8 cellular contexts compared by ENCODE assay signal in the genomic region with DNA sequence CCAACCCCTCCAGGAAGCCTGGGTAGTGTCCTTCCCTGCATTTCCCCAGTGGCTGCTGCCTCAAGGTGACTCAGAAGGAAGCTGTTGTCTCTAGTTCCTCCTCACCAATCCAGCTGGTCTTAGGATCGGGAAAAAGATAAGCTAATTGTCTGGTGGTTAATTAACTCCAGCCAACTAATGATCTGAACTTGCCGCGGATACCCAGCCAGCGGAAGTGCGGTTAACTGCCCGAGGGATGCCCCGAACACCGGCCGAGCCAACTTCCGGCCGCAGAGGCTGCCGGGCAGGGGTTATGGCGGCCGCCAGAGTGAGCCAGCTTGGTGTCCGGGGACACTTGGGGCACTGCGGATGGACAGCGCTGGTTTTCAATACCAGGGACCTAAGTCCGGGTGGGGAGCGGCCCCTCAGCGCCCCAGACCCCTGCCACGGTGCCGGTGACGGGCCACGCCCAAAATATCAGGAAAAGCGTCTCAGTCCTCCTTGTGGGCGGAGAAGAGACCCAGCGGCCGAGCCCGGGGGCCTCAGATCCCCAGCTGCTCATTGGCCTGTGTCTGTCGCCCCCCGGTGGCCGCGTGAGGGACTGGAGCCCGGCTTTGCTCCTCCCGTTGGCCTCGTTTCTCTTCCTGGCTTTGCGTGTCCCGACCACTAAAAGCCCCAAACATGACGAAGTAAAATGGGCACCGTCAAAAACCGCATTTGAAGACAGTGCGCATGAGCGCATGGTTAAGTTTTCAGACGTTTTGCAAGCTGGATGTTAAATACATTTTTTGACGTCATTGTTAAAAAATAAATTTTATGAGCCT. TPM values are rescaled to one million over a fixed set of nuclear protein-coding genes. Genes with fewer than 3 reads are reported as not detected.
A peak's percentile ranks its signal among the peaks of the same experiment; 100 is the strongest.
DNase-seq lines count a peak whose midpoint lies in the region; ATAC-seq, FAIRE-seq and TF ChIP-seq lines count a peak whose summit lies in the region.

No MANE protein-coding gene starts in this region.

- no peaks in the 10 kb centered on the region for H3K36me3 Mint-ChIP-seq in immature natural killer cell

- H3K36me3 ChIP-seq in ACC112 (ENCODE audit: insufficient read depth, low read length) (no peaks in the 10 kb centered on the region), bronchial epithelial cell (ENCODE audit: control insufficient read depth, insufficient read depth, low read length) (no peaks in the 10 kb centered on the region), smooth muscle cell (ENCODE audit: low read depth) (no peaks in the 10 kb centered on the region)

- H3K27ac Mint-ChIP-seq in immature natural killer cell = peak overlapping the region; percentile 90 to 97 (median 93)

- H3K4me2 ChIP-seq in smooth muscle cell = peak overlapping the region; percentile 86

- TF ChIP-seq CTCF in WI38 (IDR thresholded peaks at IDR 0.05; ENCODE audit: low read depth, low read length) = peak; percentile 91
- TF ChIP-seq CTCF in bronchial epithelial cell (IDR thresholded peaks at IDR 0.05; ENCODE audit: insufficient read depth, low read length, severe bottlenecking) = peak; percentile 98
- TF ChIP-seq CTCF in smooth muscle cell (IDR thresholded peaks at IDR 0.05; ENCODE audit: borderline replicate concordance, insufficient read depth, poor library complexity, severe bottlenecking) = peak; percentile 91

- H4K20me1 ChIP-seq in smooth muscle cell (ENCODE audit: low read depth) = no peaks in the 10 kb centered on the region

- WGBS in smooth muscle cell (ENCODE audit: low lambda C conversion rate) = under 1% methylated on average over 45 of the region's 45 CpGs

- H3K79me2 ChIP-seq in ACC112 (ENCODE audit: control insufficient read depth, insufficient read depth, low read length, unreplicated experiment) = no peaks in the 10 kb centered on the region
- H3K79me2 ChIP-seq in smooth muscle cell (ENCODE audit: low read depth) = no peaks in the 10 kb centered on the region

- peaks cover 7 to 13% (median 9%) of the 10 kb centered on the region in 3 donors for H3K27me3 Mint-ChIP-seq in immature natural killer cell (ENCODE audit: low read depth in 3 of 3)

- no peaks in the 10 kb centered on the region for H3K9me3 Mint-ChIP-seq in immature natural killer cell

- H3K27ac ChIP-seq in ACC112 (ENCODE audit: low read depth, low read length) (peak overlapping the region; percentile 93), smooth muscle cell (ENCODE audit: low read depth) (peak overlapping the region; percentile 81)

- H3K4me3 ChIP-seq in ACC112 (ENCODE audit: low read depth, low read length) (peak overlapping the region; percentile 83), WI38 (ENCODE audit: low read depth, low read length) (peak overlapping the region; percentile 66), bronchial epithelial cell (ENCODE audit: low read depth, low read length) (peak overlapping the region; percentile 44), smooth muscle cell (peak overlapping the region; percentile 59)

- no peaks in the 10 kb centered on the region for H3K27me3 ChIP-seq in ACC112 (ENCODE audit: insufficient read depth, low read length)
- H3K27me3 ChIP-seq in bronchial epithelial cell (ENCODE audit: control insufficient read depth, insufficient read depth, low read length) = no peaks in the 10 kb centered on the region
- H3K27me3 ChIP-seq in smooth muscle cell (ENCODE audit: low read depth) = peaks cover 29% of the 10 kb centered on the region

- DNase-seq in NCI-H2171 treated with DMSO at 0.1 percent for 48 hours (lab: John Stamatoyannopoulos, UW) (peak; percentile 93), bronchial epithelial cell (ENCODE audit: low read depth) (peak; percentile 70), immature natural killer cell (peak; percentile 97 to 99 (median 98)), smooth muscle cell (lab: John Stamatoyannopoulos, UW; ENCODE audit: unreplicated experiment) (peak; percentile 91)

- H3F3A ChIP-seq in smooth muscle cell (ENCODE audit: low read depth) = peaks cover 4% of the 10 kb centered on the region

- peak overlapping the region; percentile 84 to 93 (median 90) for H3K4me3 Mint-ChIP-seq in immature natural killer cell

- ATAC-seq in GM18861 (IDR thresholded peaks at IDR 0.05; ENCODE audit: unreplicated experiment) (peak; percentile 79), HG03108 (IDR thresholded peaks at IDR 0.05; ENCODE audit: unreplicated experiment) (peak; percentile 88)

- H3K9ac ChIP-seq in smooth muscle cell (ENCODE audit: low read depth) = peak overlapping the region; percentile 64

- H3K4me1 Mint-ChIP-seq in immature natural killer cell = peaks cover 16 to 18% of the 10 kb centered on the region in 2 donors

- H2AFZ ChIP-seq in ACC112 (ENCODE audit: low read length, unreplicated experiment) (peak overlapping the region; percentile 97), smooth muscle cell (ENCODE audit: low read depth) (peak overlapping the region; percentile 91)

- no peaks in the 10 kb centered on the region for H3K9me3 ChIP-seq in smooth muscle cell (replicated peaks; ENCODE audit: low read depth)

- FAIRE-seq in bronchial epithelial cell (lab: Jason Lieb, UNC) = no peak

- H3K4me1 ChIP-seq in ACC112 (ENCODE audit: control insufficient read depth, insufficient read depth, low read length, unreplicated experiment) (peaks cover 10% of the 10 kb centered on the region), smooth muscle cell (ENCODE audit: low read depth) (peaks cover 7% of the 10 kb centered on the region)

RNA-seq across cellular contexts. Expression of a gene that starts 10.2 kb away (rescaled TPM):
- 9.2 and 16.9 TPM in 2 replicates for total RNA-seq in bronchial epithelial cell
- polyA plus RNA-seq in immature natural killer cell = under 1 TPM in 2 of 3 donors, not detected in 1; 0.23 to 0.40 TPM
- total RNA-seq in smooth muscle cell = 2.2 TPM in 1 of 2 replicates, not detected in the other
- 0.79 and 3.7 TPM in 2 replicates for polyA plus RNA-seq in smooth muscle cell

RNA-seq across cellular contexts. Expression of a gene that starts 14.8 kb away (rescaled TPM):
- 63.7 and 76.0 TPM in 2 replicates for total RNA-seq in bronchial epithelial cell
- polyA plus RNA-seq in immature natural killer cell = 10 to 100 TPM; 15.9 to 24.5 (median 18.3) TPM
- 31.7 and 44.6 TPM in 2 replicates for total RNA-seq in smooth muscle cell
- 49.3 and 52.7 TPM in 2 replicates for polyA plus RNA-seq in smooth muscle cell

RNA-seq across cellular contexts. Expression of a gene that starts 38.1 kb away (rescaled TPM):
- total RNA-seq in bronchial epithelial cell = 0.53 and 0.90 TPM in 2 replicates
- 1 to 10 TPM; 1.2 to 3.9 (median 1.5) TPM for polyA plus RNA-seq in immature natural killer cell
- not detected in 2 replicates for total RNA-seq in smooth muscle cell
- not detected in 2 replicates for polyA plus RNA-seq in smooth muscle cell

RNA-seq across cellular contexts. Expression of a gene that starts 43.5 kb away (rescaled TPM):
- total RNA-seq in bronchial epithelial cell (41.9 and 96.5 TPM in 2 replicates), smooth muscle cell (13.5 and 26.1 TPM in 2 replicates)
- polyA plus RNA-seq in immature natural killer cell (10 to 100 TPM in 1 of 3 donors, 1 to 10 TPM in 2; 2.5 to 16.1 (median 4.8) TPM), smooth muscle cell (26.0 and 26.4 TPM in 2 replicates)

RNA-seq across cellular contexts. Expression of a gene that starts 51.2 kb away (rescaled TPM):
- total RNA-seq in bronchial epithelial cell (2.8 and 4.5 TPM in 2 replicates), smooth muscle cell (not detected in 2 replicates)
- polyA plus RNA-seq in immature natural killer cell (10 to 100 TPM in 1 of 3 donors, 1 to 10 TPM in 2; 3.1 to 11.0 (median 6.8) TPM), smooth muscle cell (not detected in 2 replicates)

Comparison
In these comparisons a context has a peak if more than half of its experiments do, and no peak if none do; other contexts are left out.
1. Peak in every context shown above with its lines: DNase-seq, ATAC-seq, H3K4me3 ChIP-seq and H3K27ac ChIP-seq.